ENCODE assay signal across 2 cellular contexts in the genomic region with DNA sequence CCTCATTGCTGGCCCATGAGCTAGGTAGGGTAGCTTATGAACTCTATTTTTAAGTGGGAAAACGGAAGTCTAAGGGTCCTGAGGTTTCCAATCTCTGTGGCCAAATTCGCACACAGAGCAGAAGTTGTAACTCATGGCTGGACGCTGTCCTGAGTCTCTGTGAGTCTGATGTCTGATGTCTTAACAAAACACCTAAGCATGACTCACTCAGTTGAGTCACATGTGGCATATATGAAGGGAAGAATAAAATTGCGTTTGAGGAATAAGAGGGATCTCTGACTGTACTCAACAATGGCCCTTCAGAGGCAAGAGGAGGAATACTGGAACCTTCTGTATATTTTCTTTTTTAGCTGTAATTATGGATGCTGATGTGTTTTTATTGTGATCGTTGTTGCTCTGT.
TF ChIP-seq lines count a peak whose summit lies in the region.

No MANE protein-coding gene starts in this region.

TF ChIP-seq in GM23338, 12 proteins besides CTCF, POLR2A, EP300 and RAD21 (continued from another document):
- TF ChIP-seq, protein P1, sequence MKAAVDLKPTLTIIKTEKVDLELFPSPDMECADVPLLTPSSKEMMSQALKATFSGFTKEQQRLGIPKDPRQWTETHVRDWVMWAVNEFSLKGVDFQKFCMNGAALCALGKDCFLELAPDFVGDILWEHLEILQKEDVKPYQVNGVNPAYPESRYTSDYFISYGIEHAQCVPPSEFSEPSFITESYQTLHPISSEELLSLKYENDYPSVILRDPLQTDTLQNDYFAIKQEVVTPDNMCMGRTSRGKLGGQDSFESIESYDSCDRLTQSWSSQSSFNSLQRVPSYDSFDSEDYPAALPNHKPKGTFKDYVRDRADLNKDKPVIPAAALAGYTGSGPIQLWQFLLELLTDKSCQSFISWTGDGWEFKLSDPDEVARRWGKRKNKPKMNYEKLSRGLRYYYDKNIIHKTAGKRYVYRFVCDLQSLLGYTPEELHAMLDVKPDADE (IDR thresholded peaks at IDR 0.05): no peak

TF ChIP-seq in H1, 55 proteins besides CTCF, POLR2A, EP300 and RAD21 (continued from another document):
- TF ChIP-seq CBX8 (IDR thresholded peaks at IDR 0.05; ENCODE audit: borderline replicate concordance, low read depth, low read length): no peak
- no peak for TF ChIP-seq BCL11A (IDR thresholded peaks at IDR 0.05; ENCODE audit: low read depth in 2 of 2, low read length in 2 of 2)
- no peak for TF ChIP-seq BACH1 (IDR thresholded peaks at IDR 0.05; ENCODE audit: low read length)
- no peak for TF ChIP-seq SUZ12 (IDR thresholded peaks at IDR 0.05; ENCODE audit: low read length)
- no peak for TF ChIP-seq CHD1 (IDR thresholded peaks at IDR 0.05; ENCODE audit: low read depth, low read length)
- no peak for TF ChIP-seq NRF1 (IDR thresholded peaks at IDR 0.05; ENCODE audit: low read depth, low read length)
- no peak for TF ChIP-seq RBBP5 (IDR thresholded peaks at IDR 0.05; ENCODE audit: borderline replicate concordance, low read depth, low read length)
- TF ChIP-seq FOSL1 (IDR thresholded peaks at IDR 0.05; ENCODE audit: insufficient read depth, low read depth, low read length): no peak
- no peak for TF ChIP-seq CHD2 (IDR thresholded peaks at IDR 0.05; ENCODE audit: low read length)
- no peak for TF ChIP-seq HDAC2 (IDR thresholded peaks at IDR 0.05; ENCODE audit: borderline replicate concordance in 1 of 2, low read depth in 2 of 2, low read length in 2 of 2)
- no peak for TF ChIP-seq CTBP2 (IDR thresholded peaks at IDR 0.05; ENCODE audit: borderline replicate concordance, insufficient read depth, insufficient read length, low read length)
- TF ChIP-seq GABPA (IDR thresholded peaks at IDR 0.05; ENCODE audit: borderline replicate concordance, insufficient read depth, low read length): no peak
- no peak for TF ChIP-seq MAX (IDR thresholded peaks at IDR 0.05)
- TF ChIP-seq BRCA1 (IDR thresholded peaks at IDR 0.05; ENCODE audit: low read depth, low read length): no peak
- no peak for TF ChIP-seq TAF1 (IDR thresholded peaks at IDR 0.05; ENCODE audit: low read depth, low read length)
- TF ChIP-seq, protein P2, sequence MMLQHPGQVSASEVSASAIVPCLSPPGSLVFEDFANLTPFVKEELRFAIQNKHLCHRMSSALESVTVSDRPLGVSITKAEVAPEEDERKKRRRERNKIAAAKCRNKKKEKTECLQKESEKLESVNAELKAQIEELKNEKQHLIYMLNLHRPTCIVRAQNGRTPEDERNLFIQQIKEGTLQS (IDR thresholded peaks at IDR 0.05; ENCODE audit: insufficient read depth, low read depth, low read length): no peak
